ENCODE assay signal across 7 cellular contexts in genomic region chr12:91733846-91734245, GRCh38.
DNase-seq lines count a peak whose midpoint lies in the region; FAIRE-seq and TF ChIP-seq lines count a peak whose summit lies in the region.
"Not testable (repeated sequence)": the region's sequence is repeated elsewhere in the genome, so short reads cannot be mapped to it uniquely, and the experiment has no call there.

No MANE protein-coding gene starts in this region.

- not testable (repeated sequence) for H3K9me3 Mint-ChIP-seq in astrocyte (ENCODE audit: unreplicated experiment)

- H2AFZ ChIP-seq in astrocyte (ENCODE audit: low read depth, low read length): not testable (repeated sequence)

- H3K4me1 Mint-ChIP-seq in astrocyte (ENCODE audit: low read depth, unreplicated experiment): not testable (repeated sequence)

- not testable (repeated sequence) for H3K36me3 Mint-ChIP-seq in astrocyte (ENCODE audit: low read depth, unreplicated experiment)

- H3K36me3 ChIP-seq in astrocyte (ENCODE audit: insufficient read depth, low read length): not testable (repeated sequence)

- H3K4me3 ChIP-seq in AG10803 (ENCODE audit: low read length); astrocyte (ENCODE audit: insufficient read depth, low read depth, low read length); fibroblast of mammary gland (ENCODE audit: control insufficient read depth, low read depth, low read length): not testable (repeated sequence)

- DNase-seq in AG10803 (ENCODE audit: low read depth) (peak; percentile 89), GM04503 (ENCODE audit: low read depth) (peak; percentile 74), HS-5 (ENCODE audit: low read depth) (peak; percentile 22), astrocyte (ENCODE audit: low read depth) (peak; percentile 36), fibroblast of mammary gland (ENCODE audit: low read depth) (peak; percentile 95), iris pigment epithelial cell (ENCODE audit: low read depth) (peak; percentile 3), stromal cell of bone marrow (ENCODE audit: low read depth) (peak; percentile 9)

- H3K9ac ChIP-seq in astrocyte (ENCODE audit: low read length): not testable (repeated sequence)

- not testable (repeated sequence) for TF ChIP-seq CTCF in AG10803 (conservative IDR thresholded peaks at IDR 0.05; ENCODE audit: low read length); astrocyte (IDR thresholded peaks at IDR 0.05; ENCODE audit: insufficient read depth, low read depth, low read length); fibroblast of mammary gland (conservative IDR thresholded peaks at IDR 0.05; ENCODE audit: control insufficient read depth, insufficient read depth, low read depth, low read length)

- not testable (repeated sequence) for H3K4me3 Mint-ChIP-seq in astrocyte (ENCODE audit: unreplicated experiment)

- not testable (repeated sequence) for H3K4me1 ChIP-seq in astrocyte (ENCODE audit: insufficient read depth, low read length)

- H3K27me3 Mint-ChIP-seq in astrocyte (ENCODE audit: low read depth, unreplicated experiment): not testable (repeated sequence)

- not testable (repeated sequence) for H3K27ac Mint-ChIP-seq in astrocyte (ENCODE audit: unreplicated experiment)

- not testable (repeated sequence) for H3K9me3 ChIP-seq in astrocyte (ENCODE audit: insufficient read depth, low read depth, low read length)

- FAIRE-seq in astrocyte (lab: Jason Lieb, UNC): not testable (repeated sequence)

- not testable (repeated sequence) for H3K4me2 ChIP-seq in astrocyte (ENCODE audit: low read length)

- H3K27me3 ChIP-seq in astrocyte (ENCODE audit: insufficient read depth, low read length): not testable (repeated sequence)

- H3K79me2 ChIP-seq in astrocyte (ENCODE audit: insufficient read depth, low read length): not testable (repeated sequence)

- H3K27ac ChIP-seq in astrocyte (ENCODE audit: low read depth, low read length): not testable (repeated sequence)

- not testable (repeated sequence) for H4K20me1 ChIP-seq in astrocyte (ENCODE audit: insufficient read depth, low read length)

Comparison
In these comparisons a context has a peak if more than half of its experiments do, and no peak if none do; other contexts are left out.
1. DNase-seq: peak in every context shown above with its lines; median percentile 95 in fibroblast of mammary gland; 89 in AG10803; 74 in GM04503; 36 in astrocyte; 22 in HS-5; 9 in stromal cell of bone marrow; 3 in iris pigment epithelial cell.